ENCODE assay signal across 1 cellular context in the genomic region with DNA sequence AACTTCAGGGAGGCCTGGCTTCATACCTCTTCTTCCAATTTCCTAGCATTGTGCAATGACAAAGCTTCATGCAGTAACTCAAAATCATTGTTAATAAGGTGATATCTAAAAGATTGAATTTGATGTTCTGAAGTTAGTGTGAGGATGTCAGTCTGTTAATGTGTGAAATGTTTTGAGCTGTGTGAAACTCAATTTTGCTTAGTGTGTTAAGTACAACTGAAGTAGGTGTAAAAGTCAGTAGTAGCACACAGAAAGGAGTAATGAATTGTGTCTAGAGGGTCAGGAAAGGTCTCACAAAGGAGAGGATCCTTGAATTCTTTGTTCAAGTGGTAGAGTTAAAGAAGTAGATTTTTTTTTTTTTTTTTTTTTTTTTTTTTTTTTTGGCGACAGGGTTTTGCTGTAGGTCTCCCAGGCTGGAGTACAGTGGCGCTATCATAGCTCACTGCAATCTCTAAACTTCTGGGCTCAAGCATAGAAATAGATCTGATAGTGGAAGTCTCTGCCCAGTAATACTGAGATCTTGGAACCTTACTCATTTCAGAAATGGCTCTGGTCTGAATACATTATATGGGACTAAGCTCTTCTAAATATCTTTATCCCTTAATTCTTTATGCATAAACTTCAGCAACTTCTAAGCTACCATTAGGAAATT.
TF ChIP-seq lines count a peak whose summit lies in the region.

No MANE protein-coding gene starts in this region.

TF ChIP-seq in GM12878, 131 proteins besides CTCF, POLR2A, EP300 and RAD21 (continued from another document):
- TF ChIP-seq PAX8 (IDR thresholded peaks at IDR 0.05): no peak
- TF ChIP-seq, protein P1, sequence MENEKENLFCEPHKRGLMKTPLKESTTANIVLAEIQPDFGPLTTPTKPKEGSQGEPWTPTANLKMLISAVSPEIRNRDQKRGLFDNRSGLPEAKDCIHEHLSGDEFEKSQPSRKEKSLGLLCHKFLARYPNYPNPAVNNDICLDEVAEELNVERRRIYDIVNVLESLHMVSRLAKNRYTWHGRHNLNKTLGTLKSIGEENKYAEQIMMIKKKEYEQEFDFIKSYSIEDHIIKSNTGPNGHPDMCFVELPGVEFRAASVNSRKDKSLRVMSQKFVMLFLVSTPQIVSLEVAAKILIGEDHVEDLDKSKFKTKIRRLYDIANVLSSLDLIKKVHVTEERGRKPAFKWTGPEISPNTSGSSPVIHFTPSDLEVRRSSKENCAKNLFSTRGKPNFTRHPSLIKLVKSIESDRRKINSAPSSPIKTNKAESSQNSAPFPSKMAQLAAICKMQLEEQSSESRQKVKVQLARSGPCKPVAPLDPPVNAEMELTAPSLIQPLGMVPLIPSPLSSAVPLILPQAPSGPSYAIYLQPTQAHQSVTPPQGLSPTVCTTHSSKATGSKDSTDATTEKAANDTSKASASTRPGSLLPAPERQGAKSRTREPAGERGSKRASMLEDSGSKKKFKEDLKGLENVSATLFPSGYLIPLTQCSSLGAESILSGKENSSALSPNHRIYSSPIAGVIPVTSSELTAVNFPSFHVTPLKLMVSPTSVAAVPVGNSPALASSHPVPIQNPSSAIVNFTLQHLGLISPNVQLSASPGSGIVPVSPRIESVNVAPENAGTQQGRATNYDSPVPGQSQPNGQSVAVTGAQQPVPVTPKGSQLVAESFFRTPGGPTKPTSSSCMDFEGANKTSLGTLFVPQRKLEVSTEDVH (IDR thresholded peaks at IDR 0.05; ENCODE audit: low read depth, partially characterized antibody): no peak
- no peak for TF ChIP-seq ETV6 (conservative IDR thresholded peaks at IDR 0.05 in 1 of 2, IDR thresholded peaks at IDR 0.05 in 1 of 2; ENCODE audit: borderline replicate concordance in 1 of 2, low read depth in 1 of 2)
- TF ChIP-seq, protein P2, sequence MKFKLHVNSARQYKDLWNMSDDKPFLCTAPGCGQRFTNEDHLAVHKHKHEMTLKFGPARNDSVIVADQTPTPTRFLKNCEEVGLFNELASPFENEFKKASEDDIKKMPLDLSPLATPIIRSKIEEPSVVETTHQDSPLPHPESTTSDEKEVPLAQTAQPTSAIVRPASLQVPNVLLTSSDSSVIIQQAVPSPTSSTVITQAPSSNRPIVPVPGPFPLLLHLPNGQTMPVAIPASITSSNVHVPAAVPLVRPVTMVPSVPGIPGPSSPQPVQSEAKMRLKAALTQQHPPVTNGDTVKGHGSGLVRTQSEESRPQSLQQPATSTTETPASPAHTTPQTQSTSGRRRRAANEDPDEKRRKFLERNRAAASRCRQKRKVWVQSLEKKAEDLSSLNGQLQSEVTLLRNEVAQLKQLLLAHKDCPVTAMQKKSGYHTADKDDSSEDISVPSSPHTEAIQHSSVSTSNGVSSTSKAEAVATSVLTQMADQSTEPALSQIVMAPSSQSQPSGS (IDR thresholded peaks at IDR 0.05; ENCODE audit: low read length): no peak; the same call in 1 of the 2 replicates
- peak; percentile 81 for TF ChIP-seq NFIC (IDR thresholded peaks at IDR 0.05; ENCODE audit: low read depth, low read length)
- TF ChIP-seq MYC (IDR thresholded peaks at IDR 0.05; ENCODE audit: insufficient read depth, insufficient read length, insufficient replicate concordance, low read length, severe bottlenecking): no peak
- TF ChIP-seq FOXM1 (IDR thresholded peaks at IDR 0.05; ENCODE audit: low read depth, low read length): no peak
- peak; percentile 42; the same call in 2 of the 3 replicates for TF ChIP-seq POU2F2 (IDR thresholded peaks at IDR 0.05; ENCODE audit: borderline replicate concordance, low read depth, low read length)
- peak; percentile 67; the same call in 1 of the 2 replicates for TF ChIP-seq JUND (IDR thresholded peaks at IDR 0.05; ENCODE audit: low read depth, low read length)
- TF ChIP-seq ZNF592 (IDR thresholded peaks at IDR 0.05): no peak
- TF ChIP-seq RELB (IDR thresholded peaks at IDR 0.05; ENCODE audit: low read depth): 0 out of 2 replicates have a peak, but pooled peaks have one; percentile 30
- no peak for TF ChIP-seq DPF2 (IDR thresholded peaks at IDR 0.05)
- no peak for TF ChIP-seq GATAD2B (conservative IDR thresholded peaks at IDR 0.05; ENCODE audit: low read depth)
- TF ChIP-seq CBFB (IDR thresholded peaks at IDR 0.05; ENCODE audit: low read depth): no peak
- no peak for TF ChIP-seq EZH2 (IDR thresholded peaks at IDR 0.05; ENCODE audit: borderline replicate concordance, control insufficient read depth, low read depth, low read length)
- TF ChIP-seq, protein P3, sequence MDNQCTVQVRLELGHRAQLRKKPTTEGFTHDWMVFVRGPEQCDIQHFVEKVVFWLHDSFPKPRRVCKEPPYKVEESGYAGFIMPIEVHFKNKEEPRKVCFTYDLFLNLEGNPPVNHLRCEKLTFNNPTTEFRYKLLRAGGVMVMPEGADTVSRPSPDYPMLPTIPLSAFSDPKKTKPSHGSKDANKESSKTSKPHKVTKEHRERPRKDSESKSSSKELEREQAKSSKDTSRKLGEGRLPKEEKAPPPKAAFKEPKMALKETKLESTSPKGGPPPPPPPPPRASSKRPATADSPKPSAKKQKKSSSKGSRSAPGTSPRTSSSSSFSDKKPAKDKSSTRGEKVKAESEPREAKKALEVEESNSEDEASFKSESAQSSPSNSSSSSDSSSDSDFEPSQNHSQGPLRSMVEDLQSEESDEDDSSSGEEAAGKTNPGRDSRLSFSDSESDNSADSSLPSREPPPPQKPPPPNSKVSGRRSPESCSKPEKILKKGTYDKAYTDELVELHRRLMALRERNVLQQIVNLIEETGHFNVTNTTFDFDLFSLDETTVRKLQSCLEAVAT (IDR thresholded peaks at IDR 0.05): no peak
- no peak for TF ChIP-seq SMC3 (IDR thresholded peaks at IDR 0.05; ENCODE audit: borderline replicate concordance, low read length)
- no peak for TF ChIP-seq BRCA1 (IDR thresholded peaks at IDR 0.05; ENCODE audit: low read depth, low read length)
- no peak for TF ChIP-seq SIN3A (IDR thresholded peaks at IDR 0.05; ENCODE audit: low read depth, low read length)
- TF ChIP-seq, protein P4, sequence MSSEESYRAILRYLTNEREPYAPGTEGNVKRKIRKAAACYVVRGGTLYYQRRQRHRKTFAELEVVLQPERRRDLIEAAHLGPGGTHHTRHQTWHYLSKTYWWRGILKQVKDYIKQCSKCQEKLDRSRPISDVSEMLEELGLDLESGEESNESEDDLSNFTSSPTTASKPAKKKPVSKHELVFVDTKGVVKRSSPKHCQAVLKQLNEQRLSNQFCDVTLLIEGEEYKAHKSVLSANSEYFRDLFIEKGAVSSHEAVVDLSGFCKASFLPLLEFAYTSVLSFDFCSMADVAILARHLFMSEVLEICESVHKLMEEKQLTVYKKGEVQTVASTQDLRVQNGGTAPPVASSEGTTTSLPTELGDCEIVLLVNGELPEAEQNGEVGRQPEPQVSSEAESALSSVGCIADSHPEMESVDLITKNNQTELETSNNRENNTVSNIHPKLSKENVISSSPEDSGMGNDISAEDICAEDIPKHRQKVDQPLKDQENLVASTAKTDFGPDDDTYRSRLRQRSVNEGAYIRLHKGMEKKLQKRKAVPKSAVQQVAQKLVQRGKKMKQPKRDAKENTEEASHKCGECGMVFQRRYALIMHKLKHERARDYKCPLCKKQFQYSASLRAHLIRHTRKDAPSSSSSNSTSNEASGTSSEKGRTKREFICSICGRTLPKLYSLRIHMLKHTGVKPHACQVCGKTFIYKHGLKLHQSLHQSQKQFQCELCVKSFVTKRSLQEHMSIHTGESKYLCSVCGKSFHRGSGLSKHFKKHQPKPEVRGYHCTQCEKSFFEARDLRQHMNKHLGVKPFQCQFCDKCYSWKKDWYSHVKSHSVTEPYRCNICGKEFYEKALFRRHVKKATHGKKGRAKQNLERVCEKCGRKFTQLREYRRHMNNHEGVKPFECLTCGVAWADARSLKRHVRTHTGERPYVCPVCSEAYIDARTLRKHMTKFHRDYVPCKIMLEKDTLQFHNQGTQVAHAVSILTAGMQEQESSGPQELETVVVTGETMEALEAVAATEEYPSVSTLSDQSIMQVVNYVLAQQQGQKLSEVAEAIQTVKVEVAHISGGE (CRISPR knock-in tag; IDR thresholded peaks at IDR 0.05): no peak
- TF ChIP-seq SMARCA5 (IDR thresholded peaks at IDR 0.05): no peak
- TF ChIP-seq JUNB (IDR thresholded peaks at IDR 0.05): peak; percentile 96
- TF ChIP-seq SUPT20H (IDR thresholded peaks at IDR 0.05; ENCODE audit: borderline replicate concordance, control insufficient read depth, low read depth, low read length): no peak
- TF ChIP-seq EED (IDR thresholded peaks at IDR 0.05; ENCODE audit: low read depth): peak; percentile 46
- TF ChIP-seq HCFC1 (IDR thresholded peaks at IDR 0.05; ENCODE audit: low read length): no peak
- no peak for TF ChIP-seq HDAC6 (IDR thresholded peaks at IDR 0.05; ENCODE audit: unreplicated experiment)
- TF ChIP-seq ZZZ3 (IDR thresholded peaks at IDR 0.05; ENCODE audit: control insufficient read depth, insufficient read length, low read depth): no peak
- TF ChIP-seq YY1 (IDR thresholded peaks at IDR 0.05; ENCODE audit: low read depth, low read length): no peak
- TF ChIP-seq MTA3 (IDR thresholded peaks at IDR 0.05; ENCODE audit: borderline replicate concordance, low read length): no peak
- no peak for TF ChIP-seq CHD1 (IDR thresholded peaks at IDR 0.05; ENCODE audit: low read depth, low read length)
